29 cellular contexts compared by ENCODE assay signal in the genomic region with DNA sequence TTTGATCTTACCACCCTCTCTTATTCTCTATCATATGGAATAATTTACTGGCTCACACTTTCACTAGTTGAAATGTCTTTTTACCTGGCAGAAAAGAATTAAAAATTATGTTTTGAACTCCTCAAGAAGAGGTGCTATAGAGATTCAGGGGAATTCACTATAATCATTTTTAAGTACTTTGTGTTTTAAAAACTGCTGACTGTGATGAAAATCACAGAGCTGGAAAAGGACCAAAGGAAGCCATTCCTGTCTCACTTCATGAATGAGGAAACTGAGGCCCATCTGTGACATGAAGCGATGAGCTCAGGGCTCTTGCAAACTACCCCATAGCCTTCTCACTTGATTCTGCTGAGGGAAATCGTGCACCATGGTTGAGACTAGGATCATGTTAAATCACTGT.
"Had no signal": no experiment of that assay in that cellular context is flagged by ENCODE, and none has a peak within 500 bp of the region (broad histone marks: within the 10 kb centered on the region; RNA-seq: fewer than 3 reads in every experiment).

No MANE protein-coding gene starts in this region.

- ATAC-seq: naive thymus-derived CD4-positive, alpha-beta T cell; natural killer cell; psoas muscle; right cardiac atrium; sciatic nerve; stimulated activated memory B cell treated with anti-CD40 and anti-IgM and Interleukin-4, amounts not matched to agents 10 μg/mL and 1 μg/mL and 100 μg/mL, for 72 hours; stimulated activated naive CD8-positive, alpha-beta T cell treated with anti-CD3 and anti-CD28 coated beads, Interleukin-15, amount 100 ng/mL, for 72 hours; stimulated activated naive CD8-positive, alpha-beta T cell treated with anti-CD3 and anti-CD28 coated beads, Interleukin-15, Interleukin-2, amounts not matched to agents 100 U/mL and 50 U/mL, for 24 hours had no signal

- H3K27ac ChIP-seq: neural progenitor cell, ovary, parathyroid adenoma, psoas muscle, skin epidermis, spleen, suprapubic skin, testis, tibial nerve, upper lobe of left lung, vagina had no signal

- H3K4me3 ChIP-seq: neural progenitor cell, ovary, psoas muscle, skin epidermis, smooth muscle cell, spleen, suprapubic skin, testis, tibial nerve, upper lobe of left lung, vagina had no signal

- DNase-seq: naive thymus-derived CD4-positive, alpha-beta T cell; natural killer cell; occipital lobe; ovary; posterior cingulate gyrus; psoas muscle; right cardiac atrium; spleen; stimulated activated CD4-positive, alpha-beta T cell treated with anti-CD3 and anti-CD28 coated beads, Interleukin-12 subunit alpha, Interleukin-12 subunit beta, amount 100 ng/mL, for 4 hours; stimulated activated CD4-positive, alpha-beta T cell treated with anti-CD3 and anti-CD28 coated beads, Interleukin-1b, Interleukin-23, amount 100 ng/mL, for 48 hours; stimulated activated CD4-positive, alpha-beta T cell treated with anti-CD3 and anti-CD28 coated beads, Interleukin-4, amount 100 ng/mL, for 1 hour; stimulated activated CD4-positive, alpha-beta T cell treated with anti-CD3 and anti-CD28 coated beads, Interleukin-4, amount 100 ng/mL, for 4 hours; stimulated activated CD8-positive, alpha-beta memory T cell treated with anti-CD3 and anti-CD28 coated beads, Interleukin-4, amount 100 ng/mL, for 48 hours; stimulated activated naive CD4-positive, alpha-beta T cell; stimulated activated naive CD8-positive, alpha-beta T cell treated with anti-CD3 and anti-CD28 coated beads, Interleukin-15, amount 100 ng/mL, for 72 hours; stimulated activated naive CD8-positive, alpha-beta T cell treated with anti-CD3 and anti-CD28 coated beads, Interleukin-15, Interleukin-2, amounts not matched to agents 100 U/mL and 50 U/mL, for 24 hours; substantia nigra; testis; trophoblast cell; upper lobe of left lung had no signal

- H3K9ac ChIP-seq: neural progenitor cell, parathyroid adenoma had no signal

- H2AFZ ChIP-seq: neural progenitor cell, parathyroid adenoma had no signal

- H3K4me2 ChIP-seq: neural progenitor cell, smooth muscle cell had no signal

- H3K36me3 ChIP-seq: neural progenitor cell, ovary, spleen, suprapubic skin, tibial nerve, upper lobe of left lung, vagina had no signal

- H3K9me3 ChIP-seq: ovary, suprapubic skin, testis, upper lobe of left lung, vagina had no signal

- H3K4me1 ChIP-seq: parathyroid adenoma, psoas muscle, spleen, suprapubic skin, testis, upper lobe of left lung, vagina had no signal

- H3K27me3 ChIP-seq: neural progenitor cell, ovary, spleen, suprapubic skin, testis, tibial nerve, upper lobe of left lung, vagina had no signal

- H3K79me2 ChIP-seq: parathyroid adenoma had no signal
